ENCODE assay signal across 8 cellular contexts in the genomic region with DNA sequence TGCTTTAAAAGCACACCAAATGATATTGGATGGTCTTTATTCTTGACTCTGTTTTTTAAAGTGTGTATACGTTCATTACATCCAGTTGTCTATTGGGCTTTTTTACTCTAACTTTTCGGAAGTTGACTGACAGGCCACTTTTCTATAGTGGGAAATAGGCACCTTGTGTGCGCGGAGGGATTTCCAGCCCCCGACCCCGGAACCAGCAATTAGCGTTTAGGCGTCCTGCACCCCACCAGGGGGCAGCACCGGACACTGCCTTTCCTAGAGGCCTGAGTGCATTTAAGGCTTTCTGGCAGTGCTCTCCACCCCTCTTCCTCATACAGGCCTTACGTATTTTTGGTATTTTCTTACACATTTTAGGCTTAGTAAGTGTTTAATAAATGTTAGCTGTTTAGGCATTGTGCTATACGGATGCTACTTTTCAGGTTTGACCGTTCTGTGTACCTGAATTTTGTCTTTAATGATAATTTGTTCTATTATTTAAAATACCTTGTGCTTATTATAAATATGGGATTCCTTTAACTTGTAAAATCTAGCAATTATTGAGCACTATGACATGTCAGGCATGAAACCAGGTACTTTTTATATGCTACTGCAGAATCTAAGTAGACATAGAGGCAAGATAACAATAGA.
DNase-seq lines count a peak whose midpoint lies in the region; ATAC-seq and TF ChIP-seq lines count a peak whose summit lies in the region.

No MANE protein-coding gene starts in this region.

- H3K4me3 ChIP-seq in ovary = no peak overlapping the region
- H3K4me3 ChIP-seq in transverse colon = no peak overlapping the region

- H3K4me3 Mint-ChIP-seq in activated CD8-positive, alpha-beta memory T cell treated with anti-CD3 and anti-CD28 coated beads, Interleukin-2, amount 10 ng/mL, durations not matched to agents 7 days and 5 days = no peak overlapping the region

- in situ Hi-C loops in transverse colon (cut with MboI; ENCODE audit: low pct_ligation_motif_present in 1 of 4, low pct_unique_long_range_greater_than_20kb in 1 of 4, low sequenced_read_pairs in 3 of 4) = no loop called here

- no peaks in the 10 kb centered on the region for H3K27me3 Mint-ChIP-seq in activated CD8-positive, alpha-beta memory T cell treated with anti-CD3 and anti-CD28 coated beads, Interleukin-2, amount 10 ng/mL, durations not matched to agents 7 days and 5 days

- DNase-seq in NCI-H2171 treated with DMSO at 0.1 percent for 48 hours (lab: John Stamatoyannopoulos, UW) = peak; percentile 45
- DNase-seq in NCI-H2171 (lab: John Stamatoyannopoulos, UW) = no peak
- peak; percentile 35 for DNase-seq in NCI-H524 treated with DMSO at 0.1 percent for 48 hours (lab: John Stamatoyannopoulos, UW)
- peak; percentile 53 for DNase-seq in activated CD8-positive, alpha-beta memory T cell treated with anti-CD3 and anti-CD28 coated beads, Interleukin-2, amount 10 ng/mL, durations not matched to agents 7 days and 5 days
- peak; percentile 16 for DNase-seq in fibroblast of gingiva (ENCODE audit: low read depth)
- peak in 4 of 5 donors; percentile 28 to 54 (median 32) for DNase-seq in ovary
- DNase-seq in transverse colon = peak; percentile 54

- H3K27ac ChIP-seq in ovary = no peak overlapping the region
- no peak overlapping the region for H3K27ac ChIP-seq in transverse colon

- H3K36me3 Mint-ChIP-seq in activated CD8-positive, alpha-beta memory T cell treated with anti-CD3 and anti-CD28 coated beads, Interleukin-2, amount 10 ng/mL, durations not matched to agents 7 days and 5 days = no peaks in the 10 kb centered on the region

- H3K4me1 Mint-ChIP-seq in activated CD8-positive, alpha-beta memory T cell treated with anti-CD3 and anti-CD28 coated beads, Interleukin-2, amount 10 ng/mL, durations not matched to agents 7 days and 5 days = no peaks in the 10 kb centered on the region

- H3K27ac Mint-ChIP-seq in activated CD8-positive, alpha-beta memory T cell treated with anti-CD3 and anti-CD28 coated beads, Interleukin-2, amount 10 ng/mL, durations not matched to agents 7 days and 5 days = no peak overlapping the region

- TF ChIP-seq EP300 in ovary (IDR thresholded peaks at IDR 0.05) (no peak), transverse colon (IDR thresholded peaks at IDR 0.05; ENCODE audit: low read depth) (no peak)

- no peaks in the 10 kb centered on the region for H3K9me3 ChIP-seq in ovary
- H3K9me3 ChIP-seq in transverse colon = no peaks in the 10 kb centered on the region

- ATAC-seq in HG02852 (IDR thresholded peaks at IDR 0.05; ENCODE audit: unreplicated experiment) = peak; percentile 84
- peak; percentile 49 for ATAC-seq in activated CD8-positive, alpha-beta memory T cell treated with anti-CD3 and anti-CD28 coated beads, Interleukin-2, amount 10 ng/mL, durations not matched to agents 7 days and 5 days

- no peaks in the 10 kb centered on the region for H3K27me3 ChIP-seq in ovary
- H3K27me3 ChIP-seq in transverse colon = no peaks in the 10 kb centered on the region

- CTCF ChIA-PET in activated CD8-positive, alpha-beta memory T cell treated with anti-CD3 and anti-CD28 coated beads, Interleukin-2, amount 10 ng/mL, durations not matched to agents 7 days and 5 days (lab: Charles Lee) = interaction anchor here (0.8 kb wide), 1 partner anchor 10 kb away, joined by 3 read pairs; no protein-coding TSS in a partner anchor

- intact Hi-C loops in ovary (cut with DNase I) (no loop called here), transverse colon (cut with DNase I; ENCODE audit: low total_unique reads) (no loop called here)

- TF ChIP-seq CTCF in ovary (IDR thresholded peaks at IDR 0.05) (no peak), transverse colon (IDR thresholded peaks at IDR 0.05) (peak; percentile 55 to 69 (median 61))

- TF ChIP-seq POLR2A in ovary (IDR thresholded peaks at IDR 0.05) (no peak), transverse colon (IDR thresholded peaks at IDR 0.05) (no peak)

- H3K36me3 ChIP-seq in ovary (no peaks in the 10 kb centered on the region), transverse colon (no peaks in the 10 kb centered on the region)

- no peaks in the 10 kb centered on the region for H3K9me3 Mint-ChIP-seq in activated CD8-positive, alpha-beta memory T cell treated with anti-CD3 and anti-CD28 coated beads, Interleukin-2, amount 10 ng/mL, durations not matched to agents 7 days and 5 days (ENCODE audit: low read depth)

- 78 to 84% (median 80%) methylated on average over 12 of the region's 12 CpGs for WGBS in ovary, 3 donors
- WGBS in transverse colon (ENCODE audit: low coverage in 1 of 2), 2 donors = 55 to 63% methylated on average over 5 to 12 of the region's 12 CpGs

- H3K4me1 ChIP-seq in ovary (ENCODE audit: insufficient read depth) (no peaks in the 10 kb centered on the region), transverse colon (peaks cover 0 to 19% (median 4%) of the 10 kb centered on the region in 4 donors)

Comparison
In these comparisons a context has a peak if more than half of its experiments do, and no peak if none do; other contexts are left out.
1. CTCF ChIP-seq: peak in transverse colon (5 of 5); none in ovary (0 of 3).